In the genomic region with DNA sequence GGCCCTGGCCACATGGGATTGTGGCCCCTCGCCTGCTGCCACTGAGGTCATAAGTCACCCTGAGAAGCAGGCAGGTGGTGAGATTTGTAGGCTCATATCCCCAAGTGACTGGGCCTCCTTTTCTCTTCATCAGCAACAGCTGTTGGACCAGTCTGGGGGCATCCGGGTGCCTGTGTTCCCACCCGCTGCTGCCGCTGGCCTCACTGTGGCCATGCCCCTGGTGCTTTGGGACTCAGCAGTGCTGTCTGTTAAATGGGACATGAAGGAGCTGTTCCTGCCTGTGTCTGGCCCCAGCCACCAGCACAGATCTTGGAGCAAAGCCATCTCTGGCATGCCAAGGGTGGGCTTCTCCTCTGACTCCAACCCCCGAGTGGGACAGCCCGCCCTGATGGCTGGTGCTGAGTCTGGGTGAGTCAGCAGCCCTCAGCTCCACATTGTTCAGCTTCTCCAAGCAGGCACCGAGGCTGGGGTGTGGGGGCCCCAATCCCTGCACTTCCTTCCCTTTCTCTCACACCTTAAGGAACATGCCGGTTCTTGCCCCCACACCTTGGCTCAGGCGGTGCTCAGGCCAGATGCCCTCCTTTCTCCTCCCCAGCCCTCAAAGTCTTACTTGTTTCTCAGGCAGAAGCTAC, we compare ENCODE assay signal across 13 cellular contexts.
DNase-seq lines count a peak whose midpoint lies in the region; ATAC-seq and TF ChIP-seq lines count a peak whose summit lies in the region.
"Had no signal": no experiment of that assay in that cellular context is flagged by ENCODE, and none has a peak within 500 bp of the region (broad histone marks: within the 10 kb centered on the region; RNA-seq: fewer than 3 reads in every experiment).

No MANE protein-coding gene starts in this region.

- CTCF ChIA-PET in mammary epithelial cell (lab: Charles Lee; ENCODE audit: low non-redundant PET), result no interaction called here
- CTCF ChIA-PET in MCF 10A (lab: Yijun Ruan, JAX), result interaction anchor here (0.6 kb wide), 3 partner anchors 22 to 657 kb away, joined by 3 read pairs; no protein-coding TSS in a partner anchor

- no peak overlapping the region for H3K27ac Mint-ChIP-seq in MCF 10A (ENCODE audit: low read depth, unreplicated experiment)

- dilution Hi-C loops in mammary epithelial cell (cut with HindIII; ENCODE audit: low sequenced_read_pairs), result no loop called here

- H2AFZ ChIP-seq in mammary epithelial cell (ENCODE audit: low read depth, low read length), result peak overlapping the region; percentile 77

- intact Hi-C loops in mammary epithelial cell (cut with micrococcal nuclease), result no loop called here
- intact Hi-C loops in MCF 10A (cut with micrococcal nuclease), result no loop called here

- peaks cover 20% of the 10 kb centered on the region for H3K4me1 Mint-ChIP-seq in MCF 10A (ENCODE audit: insufficient read depth, unreplicated experiment)

- no peaks in the 10 kb centered on the region for H3K27me3 Mint-ChIP-seq in MCF 10A (ENCODE audit: insufficient read depth, unreplicated experiment)

- ATAC-seq in RWPE2 (ENCODE audit: low read depth) (peak; percentile 76), esophagus mucosa (peak; percentile 79), GM21825 (IDR thresholded peaks at IDR 0.05; ENCODE audit: unreplicated experiment) (no peak)

- BruUV-seq in mammary epithelial cell (replicated peaks; lab: Mats Ljungman, UMichigan) (no TSS peak), MCF 10A (replicated peaks; lab: Mats Ljungman, UMichigan) (no TSS peak)

- H3K27ac ChIP-seq in mammary epithelial cell (ENCODE audit: insufficient read depth, low read depth, low read length) (no peak overlapping the region), RWPE2 (ENCODE audit: poor library complexity, severe bottlenecking) (peak overlapping the region; percentile 5)

- no peak overlapping the region for H3K4me2 ChIP-seq in mammary epithelial cell (ENCODE audit: insufficient read depth, low read depth, low read length)

- H3K4me3 ChIP-seq in mammary epithelial cell (replicated peaks in 1 of 3; ENCODE audit: insufficient read depth in 1 of 3, low read depth in 2 of 3, low read length in 3 of 3) (no peak overlapping the region), RWPE2 (ENCODE audit: severe bottlenecking) (no peak overlapping the region)

- no peaks in the 10 kb centered on the region for H3K36me3 ChIP-seq in mammary epithelial cell (ENCODE audit: insufficient read depth, low read length)
- no peaks in the 10 kb centered on the region for H3K36me3 ChIP-seq in RWPE2 (ENCODE audit: low read depth)

- in situ Hi-C loops in mammary epithelial cell (cut with MboI; ENCODE audit: low sequenced_read_pairs in 2 of 2), result no loop called here
- in situ Hi-C loops in G401 (cut with HindIII; ENCODE audit: low sequenced_read_pairs), result no loop called here

- H4K20me1 ChIP-seq in mammary epithelial cell (ENCODE audit: insufficient read depth, low read length), result no peaks in the 10 kb centered on the region

- H3K4me3 Mint-ChIP-seq in MCF 10A (ENCODE audit: unreplicated experiment), result no peak overlapping the region

- POLR2A ChIA-PET in MCF 10A (lab: Yijun Ruan, JAX), result interaction anchor here (1.0 kb wide), 1 partner anchor 8 kb away, joined by 3 read pairs; no protein-coding TSS in a partner anchor

- no peak for TF ChIP-seq CTCF in mammary epithelial cell (conservative IDR thresholded peaks at IDR 0.05 in 1 of 2, IDR thresholded peaks at IDR 0.05 in 1 of 2; ENCODE audit: extremely low read depth in 1 of 2, insufficient read depth in 1 of 2, low read depth in 1 of 2, low read length in 2 of 2)
- no peak for TF ChIP-seq CTCF in MCF 10A (IDR thresholded peaks at IDR 0.05; ENCODE audit: unreplicated experiment)
- no peak for TF ChIP-seq CTCF in RWPE2 (IDR thresholded peaks at IDR 0.05; ENCODE audit: poor library complexity, severe bottlenecking)

- 74% methylated on average over 6 of the region's 9 CpGs for WGBS in mammary epithelial cell (ENCODE audit: low coverage, missing lambda C conversion rate)

- H3K27me3 ChIP-seq in mammary epithelial cell (ENCODE audit: insufficient read depth, low read length), result no peaks in the 10 kb centered on the region
- no peaks in the 10 kb centered on the region for H3K27me3 ChIP-seq in RWPE2 (ENCODE audit: insufficient read depth, poor library complexity, severe bottlenecking)

- H3K9me3 ChIP-seq in mammary epithelial cell (replicated peaks; ENCODE audit: insufficient read depth, low read length) (no peaks in the 10 kb centered on the region), RWPE2 (ENCODE audit: severe bottlenecking) (no peaks in the 10 kb centered on the region)

- H3K36me3 Mint-ChIP-seq in MCF 10A (ENCODE audit: insufficient read depth, unreplicated experiment), result no peaks in the 10 kb centered on the region

- no peaks in the 10 kb centered on the region for H3K79me2 ChIP-seq in mammary epithelial cell (ENCODE audit: insufficient read depth, low read length)

- H3K9me3 Mint-ChIP-seq in MCF 10A (ENCODE audit: unreplicated experiment), result no peaks in the 10 kb centered on the region

- H3K9ac ChIP-seq in mammary epithelial cell (ENCODE audit: insufficient read depth, low read length), result no peak overlapping the region

- H3K4me1 ChIP-seq in mammary epithelial cell (ENCODE audit: insufficient read depth, low read length) (peaks cover 14% of the 10 kb centered on the region), RWPE2 (ENCODE audit: insufficient read depth, poor library complexity, severe bottlenecking) (peaks cover 9% of the 10 kb centered on the region)

- DNase-seq in mammary epithelial cell (peak; percentile 45), MCF 10A (ENCODE audit: unreplicated experiment) (no peak), RWPE2 (ENCODE audit: low spot score) (no peak), G401 (ENCODE audit: low spot score) (no peak)
- no peak for DNase-seq in activated CD8-positive, alpha-beta memory T cell treated with anti-CD3 and anti-CD28 coated beads, Interleukin-2, amount 50 U/mL, for 48 hours
- DNase-seq: C1 segment of cervical spinal cord, HCEC 1CT, NCI-H2029, NCI-H2171, NCI-H446 treated with DMSO at 0.1 percent for 48 hours, Right ventricle myocardium superior had no signal
